8 cellular contexts compared by ENCODE assay signal in the genomic region with DNA sequence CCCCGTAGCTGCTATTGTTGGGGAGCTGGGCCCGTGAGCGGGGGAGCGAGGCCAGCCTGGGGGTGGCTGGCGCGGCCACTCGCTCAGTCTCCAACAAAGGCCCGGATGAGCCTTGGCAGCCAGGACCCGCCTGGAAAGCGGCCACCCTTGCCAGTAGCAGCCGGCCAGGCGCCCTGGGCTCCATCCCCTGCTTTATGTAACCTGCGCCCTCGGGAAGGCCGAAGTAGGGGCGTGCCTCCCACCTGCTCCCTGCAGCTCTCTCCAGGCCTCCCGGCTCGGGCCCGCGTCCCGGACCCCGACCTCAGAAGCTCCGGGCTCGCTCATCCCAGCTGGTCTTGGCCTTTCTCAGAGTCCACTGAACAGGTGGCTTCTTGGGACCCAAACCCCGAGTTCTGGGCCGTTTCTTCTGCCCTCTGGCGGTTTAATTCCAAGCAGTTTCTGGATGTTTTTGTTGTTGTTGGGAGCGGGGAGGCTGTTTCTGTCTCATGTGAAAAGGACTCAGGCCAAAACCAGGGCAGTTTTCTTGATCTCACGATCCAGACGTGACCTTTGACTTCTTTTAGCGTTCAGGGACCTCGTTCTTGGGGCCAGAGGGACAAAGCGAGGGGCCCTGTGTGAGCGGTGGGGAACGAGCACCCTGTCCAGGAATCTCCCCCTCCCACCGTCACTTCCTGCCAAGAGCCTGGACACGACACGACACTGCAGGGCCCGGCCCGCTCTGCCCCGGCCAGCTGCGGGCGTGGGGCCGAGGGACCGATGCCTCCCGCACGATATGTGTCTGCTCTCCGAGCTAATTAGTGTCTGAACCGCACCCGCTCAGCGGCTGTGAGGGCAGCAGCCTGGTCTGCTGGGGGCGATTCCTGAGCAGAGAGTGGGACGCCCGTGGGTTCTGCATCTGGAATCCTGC. TPM values are rescaled to one million over a fixed set of nuclear protein-coding genes. Genes with fewer than 3 reads are reported as not detected.
DNase-seq lines count a peak whose midpoint lies in the region; ATAC-seq, FAIRE-seq and TF ChIP-seq lines count a peak whose summit lies in the region.

No MANE protein-coding gene starts in this region.

- no peak for ATAC-seq in foreskin keratinocyte
- ATAC-seq in naive thymus-derived CD8-positive, alpha-beta T cell = no peak
- ATAC-seq in aorta (ENCODE audit: low FRiP score) = peak; percentile 63
- ATAC-seq in activated CD4-positive, CD25-positive, alpha-beta regulatory T cell treated with anti-CD3 and anti-CD28 coated beads, Interleukin-2, amount 50 U/mL, for 24 hours = no peak

- H3K27me3 ChIP-seq in foreskin keratinocyte (no peaks in the 10 kb centered on the region), aorta (ENCODE audit: control insufficient read depth in 1 of 2, insufficient read depth in 2 of 2, low read length in 1 of 2) (no peaks in the 10 kb centered on the region)

- H3K9me3 Mint-ChIP-seq in activated naive CD4-positive, alpha-beta T cell treated with anti-CD3 and anti-CD28 coated beads, Interleukin-2, amount 10 ng/mL, durations not matched to agents 7 days and 5 days = no peaks in the 10 kb centered on the region
- no peaks in the 10 kb centered on the region for H3K9me3 Mint-ChIP-seq in naive thymus-derived CD8-positive, alpha-beta T cell

- intact Hi-C loops in aorta (cut with DNase I) = no loop called here

- peak overlapping the region; percentile 91 for H3K4me3 Mint-ChIP-seq in activated naive CD4-positive, alpha-beta T cell treated with anti-CD3 and anti-CD28 coated beads, Interleukin-2, amount 10 ng/mL, durations not matched to agents 7 days and 5 days
- H3K4me3 Mint-ChIP-seq in naive thymus-derived CD8-positive, alpha-beta T cell = peak overlapping the region; percentile 78 to 90 (median 88)

- H3K36me3 Mint-ChIP-seq in activated naive CD4-positive, alpha-beta T cell treated with anti-CD3 and anti-CD28 coated beads, Interleukin-2, amount 10 ng/mL, durations not matched to agents 7 days and 5 days = peaks cover 4% of the 10 kb centered on the region
- peaks cover 0 to 7% (median 0%) of the 10 kb centered on the region in 3 donors for H3K36me3 Mint-ChIP-seq in naive thymus-derived CD8-positive, alpha-beta T cell

- H3K4me1 Mint-ChIP-seq in activated naive CD4-positive, alpha-beta T cell treated with anti-CD3 and anti-CD28 coated beads, Interleukin-2, amount 10 ng/mL, durations not matched to agents 7 days and 5 days = peaks cover 23% of the 10 kb centered on the region
- peaks cover 10 to 25% (median 15%) of the 10 kb centered on the region in 4 donors for H3K4me1 Mint-ChIP-seq in naive thymus-derived CD8-positive, alpha-beta T cell

- peaks cover 9% of the 10 kb centered on the region for H3K27me3 Mint-ChIP-seq in activated naive CD4-positive, alpha-beta T cell treated with anti-CD3 and anti-CD28 coated beads, Interleukin-2, amount 10 ng/mL, durations not matched to agents 7 days and 5 days
- H3K27me3 Mint-ChIP-seq in naive thymus-derived CD8-positive, alpha-beta T cell = peaks cover 0 to 3% (median 0%) of the 10 kb centered on the region in 5 donors

- DNase-seq in Ammon's horn (ENCODE audit: low spot score) (peak; percentile 78), GM19239 (ENCODE audit: insufficient read length, low spot score) (peak; percentile 63), NCI-H69 (lab: John Stamatoyannopoulos, UW) (peak; percentile 68), foreskin keratinocyte (peak; percentile 20 to 47), aorta (peak; percentile 77 to 93)
- DNase-seq in activated naive CD4-positive, alpha-beta T cell treated with anti-CD3 and anti-CD28 coated beads, Interleukin-2, amount 10 ng/mL, durations not matched to agents 7 days and 5 days = peak; percentile 66
- DNase-seq in naive thymus-derived CD8-positive, alpha-beta T cell = peak in 6 of 10 donors; percentile 27 to 70 (median 46)

- no peaks in the 10 kb centered on the region for H3K4me1 ChIP-seq in foreskin keratinocyte
- H3K4me1 ChIP-seq in aorta (ENCODE audit: control insufficient read depth in 1 of 2, insufficient read depth in 2 of 2, low read length in 2 of 2) = peaks cover 0 to 6% of the 10 kb centered on the region in 2 donors

- peak overlapping the region; percentile 93 for H3K27ac Mint-ChIP-seq in activated naive CD4-positive, alpha-beta T cell treated with anti-CD3 and anti-CD28 coated beads, Interleukin-2, amount 10 ng/mL, durations not matched to agents 7 days and 5 days
- H3K27ac Mint-ChIP-seq in naive thymus-derived CD8-positive, alpha-beta T cell = peak overlapping the region; percentile 55 to 91 (median 86)

- peak; percentile 62 for TF ChIP-seq CTCF in foreskin keratinocyte (conservative IDR thresholded peaks at IDR 0.05)

- POLR2A ChIA-PET in naive thymus-derived CD8-positive, alpha-beta T cell (lab: Charles Lee) = interaction anchor here (0.6 to 5.0 kb wide), 12 partner anchors 9 to 733 kb away, joined by 3 to 55 read pairs (median 8); partner anchors contain the start of genes BSG, GZMM and TPGS1

- WGBS in aorta, 2 donors = 0 to 1% methylated on average over 49 to 54 of the region's 54 CpGs

- FAIRE-seq in GM19239 (lab: Jason Lieb, UNC) = peak; percentile 52

- CTCF ChIA-PET in activated naive CD4-positive, alpha-beta T cell treated with anti-CD3 and anti-CD28 coated beads, Interleukin-2, amount 10 ng/mL, durations not matched to agents 7 days and 5 days (lab: Charles Lee) = interaction anchor here (0.8 to 7.9 kb wide), 7 partner anchors 10 to 51 kb away, joined by 3 to 71 read pairs (median 3); partner anchors contain the start of gene GZMM

- H3K27ac ChIP-seq in foreskin keratinocyte = peak overlapping the region; percentile 42
- H3K27ac ChIP-seq in aorta (ENCODE audit: low read depth in 1 of 2, low read length in 2 of 2) = peak overlapping the region; percentile 6 to 53

- peak overlapping the region; percentile 62 to 74 for H3K4me3 ChIP-seq in aorta (ENCODE audit: low read length in 2 of 2)

- peaks cover 0 to 10% of the 10 kb centered on the region in 2 donors for H3K36me3 ChIP-seq in aorta (ENCODE audit: control insufficient read depth in 1 of 2, insufficient read depth in 2 of 2, low read length in 1 of 2)

- H3K9me3 ChIP-seq in aorta (ENCODE audit: control insufficient read depth, low read length) = no peaks in the 10 kb centered on the region

RNA-seq across cellular contexts. Expression of gene CDC34, which starts 1.3 kb away (rescaled TPM):
- total RNA-seq in foreskin keratinocyte (80.0 and 81.4 TPM in 2 replicates), aorta (10 to 100 TPM; 39.6 to 46.4 TPM)
- polyA plus RNA-seq in foreskin keratinocyte (94.5 and 105 TPM in 2 replicates), aorta (10 to 100 TPM; 27.5 to 79.1 TPM)
- total RNA-seq in naive thymus-derived CD8-positive, alpha-beta T cell = 10 to 100 TPM; 41.7 to 46.7 TPM
- polyA plus RNA-seq in naive thymus-derived CD8-positive, alpha-beta T cell = 10 to 100 TPM; 20.6 to 43.5 (median 27.9) TPM

RNA-seq across cellular contexts. Expression of gene GZMM, which starts 11.0 kb away (rescaled TPM):
- total RNA-seq in foreskin keratinocyte (not detected in 2 replicates), aorta (under 1 TPM; 0.54 to 0.75 TPM)
- polyA plus RNA-seq in foreskin keratinocyte (0.10 TPM in 1 of 2 replicates, not detected in the other), aorta (1 to 10 TPM in 1 of 2 donors, not detected in 1; 2.8 TPM)
- 10 to 100 TPM; 46.9 to 55.9 TPM for total RNA-seq in naive thymus-derived CD8-positive, alpha-beta T cell
- polyA plus RNA-seq in naive thymus-derived CD8-positive, alpha-beta T cell = 100 to 1,000 TPM; 228 to 450 (median 333) TPM

RNA-seq across cellular contexts. Expression of gene TPGS1, which starts 25.5 kb away (rescaled TPM):
- 7.3 and 7.9 TPM in 2 replicates for total RNA-seq in foreskin keratinocyte
- polyA plus RNA-seq in foreskin keratinocyte = 7.6 and 9.9 TPM in 2 replicates
- total RNA-seq in naive thymus-derived CD8-positive, alpha-beta T cell = 10 to 100 TPM; 31.5 to 33.0 TPM
- polyA plus RNA-seq in naive thymus-derived CD8-positive, alpha-beta T cell = 10 to 100 TPM; 31.6 to 43.3 (median 42.3) TPM
- 10 to 100 TPM; 19.2 to 20.2 TPM for total RNA-seq in aorta
- 10 to 100 TPM; 17.4 to 33.0 TPM for polyA plus RNA-seq in aorta

RNA-seq across cellular contexts. Expression of gene MADCAM1, which starts 36.5 kb away (rescaled TPM):
- total RNA-seq in foreskin keratinocyte = 0.07 and 0.10 TPM in 2 replicates
- 0.09 and 0.15 TPM in 2 replicates for polyA plus RNA-seq in foreskin keratinocyte
- total RNA-seq in naive thymus-derived CD8-positive, alpha-beta T cell = 1 to 10 TPM; 1.1 to 1.2 TPM
- under 1 TPM; 0.17 to 0.33 (median 0.17) TPM for polyA plus RNA-seq in naive thymus-derived CD8-positive, alpha-beta T cell
- under 1 TPM in 1 of 2 donors, not detected in 1; 0.63 TPM for total RNA-seq in aorta
- polyA plus RNA-seq in aorta = 1 to 10 TPM in 1 of 2 donors, under 1 TPM in 1; 0.50 to 1.4 TPM

RNA-seq across cellular contexts. Expression of gene BSG, which starts 39.6 kb away (rescaled TPM):
- total RNA-seq in foreskin keratinocyte (526 and 567 TPM in 2 replicates), aorta (100 to 1,000 TPM; 264 to 281 TPM)
- polyA plus RNA-seq in foreskin keratinocyte (863 and 896 TPM in 2 replicates), aorta (100 to 1,000 TPM; 239 to 436 TPM)
- total RNA-seq in naive thymus-derived CD8-positive, alpha-beta T cell = 100 to 1,000 TPM; 106 to 107 TPM
- polyA plus RNA-seq in naive thymus-derived CD8-positive, alpha-beta T cell = 100 to 1,000 TPM; 282 to 313 (median 309) TPM

Comparison
In these comparisons a context has a peak if more than half of its experiments do, and no peak if none do; other contexts are left out.
1. DNase-seq: peak in every context shown above with its lines; median percentile 85 in aorta; 78 in Ammon's horn; 68 in NCI-H69; 66 in activated naive CD4-positive, alpha-beta T cell treated with anti-CD3 and anti-CD28 coated beads, Interleukin-2, amount 10 ng/mL, durations not matched to agents 7 days and 5 days; 63 in GM19239; 46 in naive thymus-derived CD8-positive, alpha-beta T cell; 34 in foreskin keratinocyte.
2. RNA of gene GZMM, which starts 11.0 kb away (total RNA-seq): 46.9 to 55.9 TPM in naive thymus-derived CD8-positive, alpha-beta T cell; 0.54 to 0.75 TPM in aorta and not detected in foreskin keratinocyte; every median in the first group is over 10 times any median in the second.